ENCODE assay signal across 8 cellular contexts in genomic region chr15:89088605-89089315, GRCh38. TPM values are rescaled to one million over a fixed set of nuclear protein-coding genes. Genes with fewer than 3 reads are reported as not detected.
DNase-seq lines count a peak whose midpoint lies in the region; ATAC-seq and TF ChIP-seq lines count a peak whose summit lies in the region.

No MANE protein-coding gene starts in this region.

- intact Hi-C loops in CD4-positive, alpha-beta T cell (cut with DNase I, micrococcal nuclease): loop anchor here (1.0 to 10.0 kb wide), 7 partner anchors 32 to 621 kb away; partner anchors contain the start of genes AEN (in 1 of the 2), DET1 (in 1 of the 2), MRPL46 (in 1 of the 2) and MRPS11 (in 1 of the 2)

- peaks cover 36% of the 10 kb centered on the region for H3K4me1 Mint-ChIP-seq in CD4-positive, alpha-beta T cell (ENCODE audit: low read depth)

- no peaks in the 10 kb centered on the region for H3K9me3 ChIP-seq in CD4-positive, alpha-beta T cell (ENCODE audit: control insufficient read depth, low read length)
- no peaks in the 10 kb centered on the region for H3K9me3 ChIP-seq in NT2/D1 (ENCODE audit: insufficient read depth, low read length)
- H3K9me3 ChIP-seq in duodenal mucosa (ENCODE audit: control insufficient read depth in 1 of 2, low read length in 2 of 2): no peaks in the 10 kb centered on the region

- H3K9me3 Mint-ChIP-seq in CD4-positive, alpha-beta T cell: no peaks in the 10 kb centered on the region

- CTCF ChIA-PET in CD4-positive, alpha-beta T cell (lab: Charles Lee): interaction anchor here (1.0 to 3.3 kb wide), 7 partner anchors 31 to 184 kb away, joined by 3 to 22 read pairs (median 9); no protein-coding TSS in a partner anchor

- H3K27ac Mint-ChIP-seq in CD4-positive, alpha-beta T cell: peak overlapping the region; percentile 90

- H3K4me3 Mint-ChIP-seq in CD4-positive, alpha-beta T cell: no peak overlapping the region

- H3K4me1 ChIP-seq in NT2/D1 (ENCODE audit: insufficient read depth, insufficient read length) (peaks cover 11% of the 10 kb centered on the region), duodenal mucosa (ENCODE audit: control insufficient read depth in 1 of 2, insufficient read depth in 2 of 2, low read length in 2 of 2) (peaks cover 33% of the 10 kb centered on the region in 2 donors)

- H3K36me3 Mint-ChIP-seq in CD4-positive, alpha-beta T cell (ENCODE audit: low read depth): peaks cover 6% of the 10 kb centered on the region

- DNase-seq in CD4-positive, alpha-beta T cell: peak in 1 of 10 experiments; percentile 3
- DNase-seq in NT2/D1 (ENCODE audit: low read depth, low spot score) (no peak), midbrain (lab: John Stamatoyannopoulos, UW) (peak; percentile 37), NCI-H128 (lab: John Stamatoyannopoulos, UW; ENCODE audit: unreplicated experiment) (no peak), DMS153 treated with DMSO at 0.1 percent for 48 hours (lab: John Stamatoyannopoulos, UW; ENCODE audit: unreplicated experiment) (no peak)
- no peak for DNase-seq in effector CD8-positive, alpha-beta T cell (lab: John Stamatoyannopoulos, UW)

- no peak for ATAC-seq in CD4-positive, alpha-beta T cell (ENCODE audit: poor library complexity)
- ATAC-seq in GM19438 (IDR thresholded peaks at IDR 0.05; ENCODE audit: low read depth, unreplicated experiment): peak; percentile 1

- H3K27me3 Mint-ChIP-seq in CD4-positive, alpha-beta T cell: no peaks in the 10 kb centered on the region

- H3K9ac ChIP-seq in NT2/D1 (ENCODE audit: insufficient read length, low read depth): peak overlapping the region; percentile 87
- H3K9ac ChIP-seq in duodenal mucosa (ENCODE audit: low read depth in 1 of 2, low read length in 2 of 2): peak overlapping the region; percentile 92 to 97

- H3K36me3 ChIP-seq in NT2/D1 (ENCODE audit: insufficient read depth, insufficient read length, low read length) (no peaks in the 10 kb centered on the region), duodenal mucosa (ENCODE audit: control insufficient read depth in 1 of 2, insufficient read depth in 2 of 2, low read length in 2 of 2) (no peaks in the 10 kb centered on the region)

- H3K27me3 ChIP-seq in CD4-positive, alpha-beta T cell (ENCODE audit: control insufficient read depth, insufficient read depth, low read length): no peaks in the 10 kb centered on the region
- peaks cover 11% of the 10 kb centered on the region for H3K27me3 ChIP-seq in NT2/D1 (ENCODE audit: insufficient read depth, insufficient read length)
- H3K27me3 ChIP-seq in duodenal mucosa (ENCODE audit: control insufficient read depth in 1 of 2, insufficient read depth in 2 of 2, low read length in 2 of 2): no peaks in the 10 kb centered on the region

- H3K4me3 ChIP-seq in NT2/D1 (ENCODE audit: insufficient read length, low read depth): peak overlapping the region; percentile 89
- peak overlapping the region; percentile 82 to 91 for H3K4me3 ChIP-seq in duodenal mucosa (ENCODE audit: low read depth in 1 of 2, low read length in 2 of 2)

- TF ChIP-seq CTCF in CD4-positive, alpha-beta T cell (IDR thresholded peaks at IDR 0.05): no peak

- POLR2A ChIA-PET in CD4-positive, alpha-beta T cell (lab: Charles Lee): interaction anchor here (0.8 to 3.5 kb wide), 25 partner anchors 9 to 622 kb away, joined by 3 to 34 read pairs (median 5); partner anchors contain the start of genes AEN, FANCI, MFGE8 and MRPL46

- H3K27ac ChIP-seq in CD4-positive, alpha-beta T cell (ENCODE audit: low read depth, low read length): peak overlapping the region; percentile 55
- H3K27ac ChIP-seq in duodenal mucosa (ENCODE audit: low read depth, low read length): peak overlapping the region; percentile 81

RNA-seq across cellular contexts. Expression of gene ABHD2, which starts 0.5 kb away (rescaled TPM):
- 10 to 100 TPM; 36.0 to 39.2 TPM for total RNA-seq in CD4-positive, alpha-beta T cell
